In genomic region chr1:224641030-224641429, GRCh38 we compare ENCODE assay signal across 12 cellular contexts. TPM values are rescaled to one million over a fixed set of nuclear protein-coding genes. Genes with fewer than 3 reads are reported as not detected.
A peak's percentile ranks its signal among the peaks of the same experiment; 100 is the strongest.
DNase-seq lines count a peak whose midpoint lies in the region; TF ChIP-seq lines count a peak whose summit lies in the region.
"Had no signal": no experiment of that assay in that cellular context is flagged by ENCODE, and none has a peak within 500 bp of the region (broad histone marks: within the 10 kb centered on the region; RNA-seq: fewer than 3 reads in every experiment).

No MANE protein-coding gene starts in this region.

- no CpG with 5 or more reads among the region's 7 CpGs for WGBS in mesendoderm (ENCODE audit: extremely low coverage, insufficient coverage, low lambda C conversion rate)

- H3K36me3 ChIP-seq in KMS-11 (ENCODE audit: insufficient read depth) = no peaks in the 10 kb centered on the region
- no peaks in the 10 kb centered on the region for H3K36me3 ChIP-seq in mesendoderm (ENCODE audit: control insufficient read depth, insufficient read depth, low read length)
- H3K36me3 ChIP-seq: suprapubic skin had no signal

- no peaks in the 10 kb centered on the region for H3K79me2 ChIP-seq in KMS-11 (ENCODE audit: insufficient read depth, low read depth)
- peaks cover 1% of the 10 kb centered on the region for H3K79me2 ChIP-seq in mesendoderm (ENCODE audit: control insufficient read depth, insufficient read depth, low read length)
- H3K79me2 ChIP-seq: parathyroid adenoma had no signal

- H3K56ac ChIP-seq in mesendoderm (ENCODE audit: low read length) = peak overlapping the region; percentile 95

- H4K20me1 ChIP-seq in KMS-11 (ENCODE audit: insufficient read depth) = no peaks in the 10 kb centered on the region

- no peak overlapping the region for H2BK15ac ChIP-seq in mesendoderm (replicated peaks; ENCODE audit: low read depth)

- H2BK120ac ChIP-seq in mesendoderm (ENCODE audit: low read depth, low read length) = no peak overlapping the region

- H3K4me1 ChIP-seq in KMS-11 (ENCODE audit: low read depth, poor library complexity, severe bottlenecking) (peaks cover 41% of the 10 kb centered on the region), mesendoderm (ENCODE audit: control insufficient read depth, low read depth, low read length) (peaks cover 21% of the 10 kb centered on the region)
- H3K4me1 ChIP-seq: parathyroid adenoma, suprapubic skin had no signal

- no peak overlapping the region for H3K4ac ChIP-seq in mesendoderm (ENCODE audit: low read depth, low read length)

- H2BK5ac ChIP-seq in mesendoderm (ENCODE audit: low read length) = no peak overlapping the region

- no peak overlapping the region for H2AK5ac ChIP-seq in mesendoderm (ENCODE audit: low read length)

- H3K27me3 ChIP-seq in KMS-11 (ENCODE audit: insufficient read depth, low read depth) (no peaks in the 10 kb centered on the region), mesendoderm (ENCODE audit: insufficient read depth, low read length, poor library complexity) (no peaks in the 10 kb centered on the region)
- H3K27me3 ChIP-seq: suprapubic skin had no signal

- DNase-seq in NCI-H345 (lab: John Stamatoyannopoulos, UW) = peak; percentile 14
- no peak for DNase-seq in NCI-H345 treated with DMSO at 0.1 percent for 48 hours (lab: John Stamatoyannopoulos, UW; ENCODE audit: unreplicated experiment)
- peak; percentile 31 for DNase-seq in RWPE1 (ENCODE audit: low spot score)
- DNase-seq in mesendoderm = peak; percentile 66
- no peak for DNase-seq in activated CD4-positive, alpha-beta T cell treated with anti-CD3 and anti-CD28 coated beads, Interleukin-2, amount 50 U/mL, for 1 hour
- DNase-seq in cerebellar cortex (ENCODE audit: low spot score) = no peak
- no peak for DNase-seq in activated CD4-positive, alpha-beta T cell treated with anti-CD3 and anti-CD28 coated beads for 4 hours
- DNase-seq: activated T-cell treated with anti-CD3 and anti-CD28 coated beads, Interleukin-2, amount 50 U/mL, for 4 hours; foreskin fibroblast had no signal

- TF ChIP-seq CTCF in KMS-11 (conservative IDR thresholded peaks at IDR 0.05; ENCODE audit: low read depth, low read length) = peak; percentile 42
- TF ChIP-seq CTCF in RWPE1 (conservative IDR thresholded peaks at IDR 0.05; ENCODE audit: low read depth) = no peak

- CTCF ChIA-PET in RWPE1 (lab: Yijun Ruan, JAX) = interaction anchor here (0.6 to 1.2 kb wide), 6 partner anchors 24 to 267 kb away, joined by 3 to 6 read pairs (median 4); no protein-coding TSS in a partner anchor

- H2AFZ ChIP-seq in KMS-11 (ENCODE audit: low read depth) = no peak overlapping the region
- H2AFZ ChIP-seq: parathyroid adenoma had no signal

- H4K8ac ChIP-seq in mesendoderm (ENCODE audit: low read depth, low read length) = no peak overlapping the region

- POLR2A ChIA-PET in RWPE1 (lab: Yijun Ruan, JAX; ENCODE audit: low non-redundant PET) = no interaction called here

- no peak overlapping the region for H3K4me3 ChIP-seq in KMS-11 (IDR thresholded peaks at IDR 0.05; ENCODE audit: insufficient read depth, low read depth, low read length)
- H3K4me3 ChIP-seq in mesendoderm (ENCODE audit: low read length) = no peak overlapping the region
- H3K4me3 ChIP-seq: suprapubic skin had no signal

- H3K9ac ChIP-seq in KMS-11 (no peak overlapping the region), mesendoderm (ENCODE audit: low read length) (no peak overlapping the region)
- H3K9ac ChIP-seq: parathyroid adenoma had no signal

- no peak overlapping the region for H4K5ac ChIP-seq in mesendoderm (ENCODE audit: low read length)

- no peak overlapping the region for H3K4me2 ChIP-seq in KMS-11
- no peak overlapping the region for H3K4me2 ChIP-seq in mesendoderm (ENCODE audit: low read length)

- H3K27ac ChIP-seq in KMS-11 = no peak overlapping the region
- no peak overlapping the region for H3K27ac ChIP-seq in RWPE1
- no peak overlapping the region for H3K27ac ChIP-seq in mesendoderm (ENCODE audit: low read depth, low read length)
- H3K27ac ChIP-seq: parathyroid adenoma, suprapubic skin had no signal

- H3K23ac ChIP-seq in mesendoderm (ENCODE audit: low read length) = no peak overlapping the region

- no peak overlapping the region for H3K18ac ChIP-seq in mesendoderm (ENCODE audit: low read length)

- peaks cover 14% of the 10 kb centered on the region for H3K79me1 ChIP-seq in mesendoderm (ENCODE audit: low read length)

RNA-seq across cellular contexts. Expression of gene CNIH3, which starts 24.9 kb away (rescaled TPM):
- 7.9 TPM for polyA plus RNA-seq in mesendoderm (2013, experiment 1 of 2)
- 8.2 TPM for polyA plus RNA-seq in mesendoderm (2013, experiment 2 of 2)

Comparison
In these comparisons a context has a peak if more than half of its experiments do, and no peak if none do; other contexts are left out.
1. DNase-seq: peak in NCI-H345 (single experiment), RWPE1 (single experiment) and mesendoderm (single experiment); none in NCI-H345 treated with DMSO at 0.1 percent for 48 hours (single experiment), activated CD4-positive, alpha-beta T cell treated with anti-CD3 and anti-CD28 coated beads, Interleukin-2, amount 50 U/mL, for 1 hour (single experiment), cerebellar cortex (single experiment) and activated CD4-positive, alpha-beta T cell treated with anti-CD3 and anti-CD28 coated beads for 4 hours (0 of 2).